ENCODE assay signal across 20 cellular contexts in the genomic region with DNA sequence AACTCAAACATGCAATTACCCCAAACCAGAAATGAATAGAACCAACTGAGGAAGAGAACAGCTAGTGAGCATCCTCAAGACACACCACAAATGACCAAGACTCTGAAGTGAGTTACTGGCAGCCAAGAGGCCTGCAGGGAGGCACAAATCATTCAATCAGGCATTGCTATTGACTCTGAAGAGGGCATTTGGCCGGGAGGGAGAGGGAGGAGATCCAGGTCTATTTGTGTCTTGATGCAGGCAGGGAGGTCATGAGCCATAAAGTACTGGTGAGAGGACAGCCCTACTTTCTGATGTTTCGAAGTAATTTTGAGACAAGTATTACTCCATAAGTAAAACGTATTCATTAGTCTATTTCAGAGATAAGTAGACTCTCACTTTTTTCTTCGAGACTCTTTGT.
"Had no signal": no experiment of that assay in that cellular context is flagged by ENCODE, and none has a peak within 500 bp of the region (broad histone marks: within the 10 kb centered on the region; RNA-seq: fewer than 3 reads in every experiment).

No MANE protein-coding gene starts in this region.

- DNase-seq: Karpas-422, KG1, MM.1S, NCI-H1092 treated with DMSO at 0.1 percent for 48 hours, NCI-H1436 treated with DMSO at 0.1 percent for 48 hours, NCI-H1694, NCI-H187 treated with DMSO at 0.1 percent for 48 hours, NCI-H2029 treated with DMSO at 0.1 percent for 48 hours, NCI-H2107, NCI-H510A, NCI-H524 treated with DMSO at 0.1 percent for 48 hours, NCI-H69, NCI-H774, PC-3, SIG-M5 had no signal

- H3K9me3 ChIP-seq: SJSA1 had no signal

- H3K27ac ChIP-seq: RWPE1, SJSA1, SK-N-MC had no signal

- ATAC-seq: HepG2, Panc1, PC-3 had no signal

- H3K4me3 ChIP-seq: SJSA1, SK-N-MC had no signal

- H3K27me3 ChIP-seq: SJSA1 had no signal

- H3K4me1 ChIP-seq: SJSA1 had no signal

- H3K36me3 ChIP-seq: SJSA1 had no signal
